In the genomic region with DNA sequence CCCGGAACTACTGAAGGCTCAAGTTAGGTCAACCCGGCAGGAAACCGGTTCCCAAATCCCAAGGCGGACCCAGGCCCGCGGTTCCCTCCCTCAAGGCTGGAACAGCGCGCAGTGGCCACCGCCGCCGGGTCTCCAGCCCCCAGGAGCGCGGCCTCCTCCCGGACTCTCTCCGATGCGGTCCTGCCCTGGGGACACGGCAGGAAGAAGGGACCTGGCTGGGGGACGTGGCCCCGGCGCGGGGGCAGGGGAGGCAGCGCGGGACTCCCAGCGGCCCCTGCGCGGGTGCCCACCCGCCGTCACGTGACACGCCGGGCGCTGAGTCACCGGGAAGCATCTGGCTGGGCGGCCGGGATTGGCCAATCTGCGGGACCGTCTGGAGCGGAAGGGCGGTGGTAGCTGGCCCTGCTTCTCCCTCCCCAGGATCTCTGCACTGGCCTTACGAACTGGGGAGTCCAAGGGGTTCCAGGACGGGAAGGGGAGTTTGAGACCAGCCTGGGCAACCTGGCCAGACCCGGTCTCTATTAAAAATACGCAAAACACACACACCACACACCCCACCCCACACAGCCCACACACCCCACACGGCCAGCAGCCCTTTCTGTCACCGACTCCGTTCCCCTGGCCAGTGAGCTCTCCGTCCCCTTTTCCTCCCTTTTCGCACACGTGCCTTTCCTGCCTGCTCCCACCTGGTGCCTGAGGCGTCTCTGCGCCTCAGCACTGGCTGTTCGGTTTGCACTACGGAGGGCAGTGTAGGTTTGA, we compare ENCODE assay signal across 8 cellular contexts. TPM values are rescaled to one million over a fixed set of nuclear protein-coding genes. Genes with fewer than 3 reads are reported as not detected.
DNase-seq lines count a peak whose midpoint lies in the region; ATAC-seq and TF ChIP-seq lines count a peak whose summit lies in the region.

No MANE protein-coding gene starts in this region.

- peaks cover 0 to 51% (median 4%) of the 10 kb centered on the region in 4 donors for H3K4me1 ChIP-seq in Peyer's patch
- peaks cover 36 to 80% (median 64%) of the 10 kb centered on the region in 3 donors for H3K4me1 ChIP-seq in esophagus squamous epithelium

- ATAC-seq in GM21723 (IDR thresholded peaks at IDR 0.05; ENCODE audit: unreplicated experiment) (peak; percentile 74), naive B cell (ENCODE audit: low read depth in 2 of 2) (peak; percentile 88 to 90)
- peak; percentile 89 to 90 for ATAC-seq in activated T-cell treated with anti-CD3 and anti-CD28 coated beads, Interleukin-2, amount 50 U/mL, for 72 hours (replicated peaks in 1 of 2)
- ATAC-seq in stimulated activated memory B cell treated with anti-CD40 and anti-IgM and Interleukin-4, amounts not matched to agents 10 μg/mL and 1 μg/mL and 100 μg/mL, for 72 hours = peak; percentile 94

- DNase-seq in DMS53 (lab: John Stamatoyannopoulos, UW) (peak; percentile 99), Peyer's patch (peak; percentile 95 to 99 (median 98)), esophagus squamous epithelium (lab: John Stamatoyannopoulos, UW) (peak; percentile 78), naive B cell (peak; percentile 83)
- DNase-seq in activated T-cell treated with anti-CD3 and anti-CD28 coated beads, Interleukin-2, amount 50 U/mL, for 72 hours = peak; percentile 93 to 96

- H3K27me3 ChIP-seq in Peyer's patch (no peaks in the 10 kb centered on the region), esophagus squamous epithelium (no peaks in the 10 kb centered on the region)

- H3K36me3 Mint-ChIP-seq in activated T-cell treated with anti-CD3 and anti-CD28 coated beads, Interleukin-2, amount 50 U/mL, for 72 hours (ENCODE audit: insufficient read depth in 2 of 2) = peaks cover 5 to 6% of the 10 kb centered on the region in 2 donors
- no peaks in the 10 kb centered on the region for H3K36me3 Mint-ChIP-seq in naive B cell
- peaks cover 5% of the 10 kb centered on the region for H3K36me3 Mint-ChIP-seq in stimulated activated memory B cell treated with anti-CD40 and anti-IgM and Interleukin-4, amounts not matched to agents 10 μg/mL and 1 μg/mL and 100 μg/mL, for 72 hours

- H3K27ac Mint-ChIP-seq in activated T-cell treated with anti-CD3 and anti-CD28 coated beads, Interleukin-2, amount 50 U/mL, for 72 hours = peak overlapping the region; percentile 100
- peak overlapping the region; percentile 98 to 100 (median 99) for H3K27ac Mint-ChIP-seq in naive B cell
- H3K27ac Mint-ChIP-seq in stimulated activated memory B cell treated with anti-CD40 and anti-IgM and Interleukin-4, amounts not matched to agents 10 μg/mL and 1 μg/mL and 100 μg/mL, for 72 hours = peak overlapping the region; percentile 97

- H3K9me3 Mint-ChIP-seq in activated T-cell treated with anti-CD3 and anti-CD28 coated beads, Interleukin-2, amount 50 U/mL, for 72 hours = no peaks in the 10 kb centered on the region
- no peaks in the 10 kb centered on the region for H3K9me3 Mint-ChIP-seq in naive B cell
- no peaks in the 10 kb centered on the region for H3K9me3 Mint-ChIP-seq in stimulated activated memory B cell treated with anti-CD40 and anti-IgM and Interleukin-4, amounts not matched to agents 10 μg/mL and 1 μg/mL and 100 μg/mL, for 72 hours

- peak overlapping the region; percentile 68 to 93 (median 82) for H3K4me3 ChIP-seq in Peyer's patch
- H3K4me3 ChIP-seq in esophagus squamous epithelium = peak overlapping the region; percentile 66 to 89 (median 74)

- H3K4me1 Mint-ChIP-seq in activated T-cell treated with anti-CD3 and anti-CD28 coated beads, Interleukin-2, amount 50 U/mL, for 72 hours (ENCODE audit: low read depth) = peaks cover 48% of the 10 kb centered on the region
- H3K4me1 Mint-ChIP-seq in naive B cell = peaks cover 14 to 17% (median 17%) of the 10 kb centered on the region in 3 donors
- H3K4me1 Mint-ChIP-seq in stimulated activated memory B cell treated with anti-CD40 and anti-IgM and Interleukin-4, amounts not matched to agents 10 μg/mL and 1 μg/mL and 100 μg/mL, for 72 hours = peaks cover 21% of the 10 kb centered on the region

- intact Hi-C loops in esophagus squamous epithelium (cut with DNase I) = loop anchor here (2.0 to 10.0 kb wide), 2 partner anchors 19 to 53 kb away; a partner anchor contains a TSS

- H3K27me3 Mint-ChIP-seq in activated T-cell treated with anti-CD3 and anti-CD28 coated beads, Interleukin-2, amount 50 U/mL, for 72 hours (ENCODE audit: low read depth) = no peaks in the 10 kb centered on the region
- no peaks in the 10 kb centered on the region for H3K27me3 Mint-ChIP-seq in naive B cell
- H3K27me3 Mint-ChIP-seq in stimulated activated memory B cell treated with anti-CD40 and anti-IgM and Interleukin-4, amounts not matched to agents 10 μg/mL and 1 μg/mL and 100 μg/mL, for 72 hours = no peaks in the 10 kb centered on the region

- TF ChIP-seq CTCF in Peyer's patch (IDR thresholded peaks at IDR 0.05) (peak in 2 of 6 experiments; percentile 4 to 11), esophagus squamous epithelium (IDR thresholded peaks at IDR 0.05) (peak in 1 of 6 experiments; percentile 27)

- no peaks in the 10 kb centered on the region for H3K36me3 ChIP-seq in KOPT-K1 (ENCODE audit: insufficient read depth, low read length)
- H3K36me3 ChIP-seq in Peyer's patch = no peaks in the 10 kb centered on the region
- no peaks in the 10 kb centered on the region for H3K36me3 ChIP-seq in esophagus squamous epithelium

- H3K4me3 Mint-ChIP-seq in activated T-cell treated with anti-CD3 and anti-CD28 coated beads, Interleukin-2, amount 50 U/mL, for 72 hours = peak overlapping the region; percentile 99 to 100
- H3K4me3 Mint-ChIP-seq in naive B cell = peak overlapping the region; percentile 93 to 100 (median 98)
- H3K4me3 Mint-ChIP-seq in stimulated activated memory B cell treated with anti-CD40 and anti-IgM and Interleukin-4, amounts not matched to agents 10 μg/mL and 1 μg/mL and 100 μg/mL, for 72 hours = peak overlapping the region; percentile 96

- peak; percentile 87 to 97 for TF ChIP-seq POLR2A in Peyer's patch (IDR thresholded peaks at IDR 0.05)
- peak in 3 of 4 donors; percentile 91 to 99 (median 93) for TF ChIP-seq POLR2A in esophagus squamous epithelium (IDR thresholded peaks at IDR 0.05)

- peak overlapping the region; percentile 94 for H3K27ac ChIP-seq in KOPT-K1 (ENCODE audit: low read depth, low read length, poor library complexity, severe bottlenecking)
- peak overlapping the region; percentile 98 to 100 (median 99) for H3K27ac ChIP-seq in Peyer's patch
- H3K27ac ChIP-seq in esophagus squamous epithelium = peak overlapping the region; percentile 98 to 100 (median 100)

- H3K9me3 ChIP-seq in KOPT-K1 (ENCODE audit: insufficient read depth, low read length, poor library complexity, severe bottlenecking) = no peaks in the 10 kb centered on the region
- no peaks in the 10 kb centered on the region for H3K9me3 ChIP-seq in Peyer's patch
- H3K9me3 ChIP-seq in esophagus squamous epithelium = no peaks in the 10 kb centered on the region

- WGBS in esophagus squamous epithelium, 2 donors = 0% methylated on average over 11 to 18 of the region's 53 CpGs

RNA-seq across cellular contexts. Expression of a gene that starts 21.4 kb away (rescaled TPM):
- total RNA-seq in Peyer's patch (over 10,000 TPM; 10,683 to 28,425 (median 19,356) TPM), esophagus squamous epithelium (over 10,000 TPM in 2 of 4 donors, 1,000 to 10,000 TPM in 2; 1,739 to 13,677 (median 9,435) TPM)
- total RNA-seq in activated T-cell treated with anti-CD3 and anti-CD28 coated beads, Interleukin-2, amount 50 U/mL, for 72 hours = over 10,000 TPM in 1 of 2 donors, 1,000 to 10,000 TPM in 1; 8,391 to 13,279 TPM
- polyA plus RNA-seq in naive B cell (ENCODE audit: low read depth in 6 of 6) = 1,000 to 10,000 TPM; 1,985 to 6,450 (median 3,738) TPM

RNA-seq across cellular contexts. Expression of a gene that starts 47.4 kb away (rescaled TPM):
- 10 to 100 TPM; 73.4 to 88.1 (median 79.0) TPM for total RNA-seq in Peyer's patch
- 10 to 100 TPM; 77.9 to 83.4 TPM for total RNA-seq in activated T-cell treated with anti-CD3 and anti-CD28 coated beads, Interleukin-2, amount 50 U/mL, for 72 hours
- 10 to 100 TPM; 40.6 to 63.3 (median 52.6) TPM for total RNA-seq in esophagus squamous epithelium
- polyA plus RNA-seq in naive B cell (ENCODE audit: low read depth in 6 of 6) = 10 to 100 TPM; 21.8 to 40.0 (median 27.2) TPM

RNA-seq across cellular contexts. Expression of a gene that starts 54.9 kb away (rescaled TPM):
- total RNA-seq in Peyer's patch (1,000 to 10,000 TPM in 2 of 4 donors, 100 to 1,000 TPM in 2; 705 to 1,411 (median 1,064) TPM), esophagus squamous epithelium (100 to 1,000 TPM in 3 of 4 donors, 10 to 100 TPM in 1; 30.6 to 705 (median 357) TPM)
- 1,000 to 10,000 TPM in 1 of 2 donors, 100 to 1,000 TPM in 1; 678 to 1,151 TPM for total RNA-seq in activated T-cell treated with anti-CD3 and anti-CD28 coated beads, Interleukin-2, amount 50 U/mL, for 72 hours
- 1 to 10 TPM in 5 of 6 donors, under 1 TPM in 1; 0.88 to 4.2 (median 1.2) TPM for polyA plus RNA-seq in naive B cell (ENCODE audit: low read depth in 6 of 6)

Comparison
In these comparisons a context has a peak if more than half of its experiments do, and no peak if none do; other contexts are left out.
1. Peak in every context shown above with its lines: DNase-seq, ATAC-seq, H3K4me3 ChIP-seq and H3K27ac ChIP-seq.